25 cellular contexts compared by ENCODE assay signal in the genomic region with DNA sequence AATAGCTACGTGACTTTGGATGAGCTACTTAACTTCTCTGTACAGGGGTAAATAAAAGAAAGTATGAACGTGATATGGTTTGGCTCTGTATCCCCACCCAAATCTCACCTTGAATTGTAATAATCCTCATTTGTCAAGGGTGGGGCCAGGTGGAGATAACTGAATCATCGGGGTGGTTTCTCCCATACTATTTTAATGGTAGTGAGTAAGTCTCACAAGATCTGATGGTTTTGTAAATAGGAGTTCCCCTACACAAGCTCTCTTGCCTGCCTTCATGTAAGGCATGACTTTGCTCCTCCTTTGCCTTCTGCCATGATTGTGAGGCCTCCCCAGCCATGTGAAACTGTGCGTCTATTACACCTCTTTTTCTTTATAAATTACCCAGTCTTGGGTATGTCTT. TPM values are rescaled to one million over a fixed set of nuclear protein-coding genes. Genes with fewer than 3 reads are reported as not detected.
DNase-seq lines count a peak whose midpoint lies in the region; ATAC-seq, FAIRE-seq and TF ChIP-seq lines count a peak whose summit lies in the region.
"Had no signal": no experiment of that assay in that cellular context is flagged by ENCODE, and none has a peak within 500 bp of the region (broad histone marks: within the 10 kb centered on the region; RNA-seq: fewer than 3 reads in every experiment).

No MANE protein-coding gene starts in this region.

- H3K4me3 ChIP-seq in epithelial cell of esophagus (ENCODE audit: low read length) (no peak overlapping the region), keratinocyte (ENCODE audit: control insufficient read depth in 2 of 3, extremely low read depth in 1 of 3, insufficient read depth in 2 of 3, low read depth in 1 of 3, low read length in 3 of 3) (no peak overlapping the region), smooth muscle cell (no peak overlapping the region)

- H3K9ac ChIP-seq in keratinocyte (ENCODE audit: control insufficient read depth, extremely low read depth, insufficient read depth, low read length) (no peak overlapping the region), smooth muscle cell (ENCODE audit: low read depth) (no peak overlapping the region)

- H3K79me2 ChIP-seq in keratinocyte (ENCODE audit: control insufficient read depth, insufficient read depth, low read length) (no peaks in the 10 kb centered on the region), smooth muscle cell (ENCODE audit: low read depth) (no peaks in the 10 kb centered on the region)

- dilution Hi-C loops in keratinocyte (cut with MboI; ENCODE audit: extremely low pct_ligation_motif_present, low sequenced_read_pairs) = no loop called here

- no peaks in the 10 kb centered on the region for H3K9me1 ChIP-seq in keratinocyte (ENCODE audit: control insufficient read depth, extremely low read depth, insufficient read depth, low read length)

- no peaks in the 10 kb centered on the region for H3K36me3 ChIP-seq in keratinocyte (ENCODE audit: control insufficient read depth in 2 of 2, extremely low read depth in 1 of 2, insufficient read depth in 2 of 2, low read length in 2 of 2)
- no peaks in the 10 kb centered on the region for H3K36me3 ChIP-seq in smooth muscle cell (ENCODE audit: low read depth)
- H3K36me3 ChIP-seq: BE2C had no signal

- H3K9me3 ChIP-seq in keratinocyte (ENCODE audit: control insufficient read depth, low read depth, low read length) (no peaks in the 10 kb centered on the region), smooth muscle cell (replicated peaks; ENCODE audit: low read depth) (no peaks in the 10 kb centered on the region)
- H3K9me3 ChIP-seq: BE2C had no signal

- FAIRE-seq in keratinocyte (lab: Jason Lieb, UNC) = no peak
- FAIRE-seq: A204.1, G401.6, GM12891, GM19239, HTR-8/SVneo had no signal

- no peaks in the 10 kb centered on the region for H3F3A ChIP-seq in smooth muscle cell (ENCODE audit: low read depth)

- peak; percentile 5 for DNase-seq in amniotic epithelial cell (ENCODE audit: low read depth)
- peak; percentile 69 for DNase-seq in epithelial cell of esophagus (ENCODE audit: low read depth)
- peak; percentile 5 for DNase-seq in keratinocyte (ENCODE audit: low read depth, low spot score)
- DNase-seq in smooth muscle cell (lab: John Stamatoyannopoulos, UW; ENCODE audit: unreplicated experiment) = no peak
- no peak for DNase-seq in NCI-H2081 (lab: John Stamatoyannopoulos, UW)
- DNase-seq in activated gamma-delta T cell treated with Interleukin-2 at 50 U/mL for 16 hours = no peak
- DNase-seq: ACHN; BE2C; C1 segment of cervical spinal cord; CD4-positive, CD25-positive, alpha-beta regulatory T cell; CD8-positive, alpha-beta memory T cell; COR-L47; DMS 273 treated with DMSO at 0.1 percent for 48 hours; DMS53; GOT3; H7 had no signal

- 95% methylated on average over 4 of the region's 4 CpGs for WGBS in smooth muscle cell (ENCODE audit: low lambda C conversion rate)

- H3K27me3 ChIP-seq in keratinocyte (ENCODE audit: control insufficient read depth, extremely low read depth, insufficient read depth, low read length) (no peaks in the 10 kb centered on the region), smooth muscle cell (ENCODE audit: low read depth) (no peaks in the 10 kb centered on the region)

- H3K27ac ChIP-seq in keratinocyte (ENCODE audit: control insufficient read depth, insufficient read depth, low read length) = no peak overlapping the region
- peak overlapping the region; percentile 6 for H3K27ac ChIP-seq in smooth muscle cell (ENCODE audit: low read depth)

- peaks cover 4% of the 10 kb centered on the region for H3K4me1 ChIP-seq in keratinocyte (ENCODE audit: control insufficient read depth, extremely low read depth, insufficient read depth, low read length)
- H3K4me1 ChIP-seq in smooth muscle cell (ENCODE audit: low read depth) = no peaks in the 10 kb centered on the region
- H3K4me1 ChIP-seq: BE2C had no signal

- H3K4me2 ChIP-seq in keratinocyte (ENCODE audit: control insufficient read depth, extremely low read depth, insufficient read depth, low read depth, low read length) (no peak overlapping the region), smooth muscle cell (peak overlapping the region; percentile 21)

- no peak overlapping the region for H2AFZ ChIP-seq in keratinocyte (ENCODE audit: control insufficient read depth, low read length)
- no peak overlapping the region for H2AFZ ChIP-seq in smooth muscle cell (ENCODE audit: low read depth)

- TF ChIP-seq CTCF in epithelial cell of esophagus (IDR thresholded peaks at IDR 0.05; ENCODE audit: insufficient read depth, low read depth, low read length, missing control alignments) = no peak
- TF ChIP-seq CTCF in keratinocyte (optimal IDR thresholded peaks at IDR 0.05 in 1 of 3, IDR thresholded peaks at IDR 0.05 in 1 of 3, conservative IDR thresholded peaks at IDR 0.05 in 1 of 3; ENCODE audit: extremely low read depth in 1 of 3, insufficient read depth in 2 of 3, low read length in 3 of 3) = no peak
- no peak for TF ChIP-seq CTCF in smooth muscle cell (IDR thresholded peaks at IDR 0.05; ENCODE audit: borderline replicate concordance, insufficient read depth, poor library complexity, severe bottlenecking)

- H4K20me1 ChIP-seq in keratinocyte (ENCODE audit: control insufficient read depth, extremely low read depth, insufficient read depth, low read length) (no peaks in the 10 kb centered on the region), smooth muscle cell (ENCODE audit: low read depth) (no peaks in the 10 kb centered on the region)

- no peak for ATAC-seq in GM21825 (IDR thresholded peaks at IDR 0.05; ENCODE audit: unreplicated experiment)
- ATAC-seq: HCT116 had no signal

RNA-seq across cellular contexts. Expression of gene NEK5, which starts 43.9 kb away (rescaled TPM):
- polyA plus RNA-seq in keratinocyte = 0.11 to 0.45 TPM (median 0.21 TPM) in 3 replicates
- polyA plus RNA-seq in keratinocyte (2011; ENCODE audit: low read depth) = 0.45 TPM
- polyA plus RNA-seq in keratinocyte (2011; cell fraction: cytosol; rRNA removed) = 0.25 and 0.28 TPM in 2 replicates
- 0.76 and 1.1 TPM in 2 replicates for polyA plus RNA-seq in keratinocyte (2011; cell fraction: nucleus; rRNA removed)
- polyA plus RNA-seq in keratinocyte (2012; ENCODE audit: low replicate concordance) = 0.17 and 0.47 TPM in 2 replicates
- 0.22 to 0.33 TPM in 2 of 3 replicates, not detected in the other for polyA minus RNA-seq in keratinocyte
- not detected for polyA minus RNA-seq in keratinocyte (2011; cell fraction: cytosol; rRNA and poly(A)+ RNA removed)
- polyA minus RNA-seq in keratinocyte (2011; cell fraction: nucleus; rRNA and poly(A)+ RNA removed) = 0.74 and 0.78 TPM in 2 replicates
- total RNA-seq in smooth muscle cell = 0.04 and 0.18 TPM in 2 replicates
- polyA plus RNA-seq in smooth muscle cell = 0.29 and 0.43 TPM in 2 replicates
- total RNA-seq: CD4-positive, CD25-positive, alpha-beta regulatory T cell; CD8-positive, alpha-beta memory T cell; HFFc6; IMR-90 had no signal
- polyA plus RNA-seq: IMR-90 had no signal

Comparison
In these comparisons a context has a peak if more than half of its experiments do, and no peak if none do; other contexts are left out.
1. DNase-seq: peak in amniotic epithelial cell (single experiment), epithelial cell of esophagus (single experiment) and keratinocyte (single experiment); none in smooth muscle cell (single experiment), NCI-H2081 (0 of 2) and activated gamma-delta T cell treated with Interleukin-2 at 50 U/mL for 16 hours (single experiment).